15 cellular contexts compared by ENCODE assay signal in the genomic region with DNA sequence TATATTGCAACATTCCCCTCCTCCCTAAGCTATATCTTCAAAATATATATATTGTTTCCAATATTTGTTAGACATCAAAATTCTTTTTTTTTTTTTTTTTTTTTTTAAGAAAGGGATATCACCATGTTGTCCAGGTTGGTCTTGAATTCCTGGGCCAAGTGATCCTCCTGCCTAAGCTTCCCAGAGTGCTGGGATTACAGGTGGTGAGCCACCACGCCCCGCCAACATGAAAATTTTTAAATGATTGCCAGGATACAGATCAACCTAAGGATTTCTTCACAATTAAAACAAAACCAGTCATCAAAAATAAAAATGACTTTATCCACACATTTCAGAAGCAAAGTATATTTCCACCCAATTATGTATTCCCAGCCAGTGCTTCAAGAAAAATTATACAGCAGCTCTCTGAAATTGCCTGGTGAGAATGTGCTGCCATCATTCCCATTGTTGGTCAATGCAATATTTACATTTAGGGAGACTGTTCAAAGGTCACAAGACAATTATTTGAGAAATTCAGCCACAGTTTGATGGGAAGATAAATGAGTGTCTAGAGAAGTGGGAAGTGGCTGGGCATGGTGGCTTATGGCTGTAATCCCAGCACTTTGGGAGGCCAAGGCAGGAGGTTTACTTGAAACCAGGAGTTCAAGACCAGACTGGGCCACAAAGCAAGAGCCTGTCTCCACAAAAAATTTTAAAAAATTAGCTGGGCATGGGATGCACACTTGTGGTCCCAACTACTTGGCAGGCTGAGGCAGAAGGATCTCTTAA.
A peak's percentile ranks its signal among the peaks of the same experiment; 100 is the strongest.
DNase-seq lines count a peak whose midpoint lies in the region; ATAC-seq and TF ChIP-seq lines count a peak whose summit lies in the region.
"Had no signal": no experiment of that assay in that cellular context is flagged by ENCODE, and none has a peak within 500 bp of the region (broad histone marks: within the 10 kb centered on the region; RNA-seq: fewer than 3 reads in every experiment).

No MANE protein-coding gene starts in this region.

- no peaks in the 10 kb centered on the region for H3K9me3 ChIP-seq in left lung
- H3K9me3 ChIP-seq: prostate gland had no signal

- H3K27ac Mint-ChIP-seq in activated CD4-positive, alpha-beta T cell treated with anti-CD3 and anti-CD28 coated beads, Interleukin-2, amount 10 ng/mL, durations not matched to agents 7 days and 5 days, result peak overlapping the region; percentile 72
- H3K27ac Mint-ChIP-seq in activated naive CD8-positive, alpha-beta T cell treated with anti-CD3 and anti-CD28 coated beads, Interleukin-2, amount 10 ng/mL, durations not matched to agents 7 days and 5 days, result peak overlapping the region; percentile 86
- peak overlapping the region; percentile 53 to 89 for H3K27ac Mint-ChIP-seq in natural killer cell treated with Interleukin-12 subunit alpha and Interleukin-12 subunit beta and Interleukin-15 and Interleukin-18, amount 100 ng/mL, for 72 hours

- DNase-seq in activated CD4-positive, alpha-beta T cell treated with anti-CD3 and anti-CD28 coated beads, Interleukin-2, amount 10 ng/mL, durations not matched to agents 7 days and 5 days, result no peak
- no peak for DNase-seq in activated CD4-positive, alpha-beta T cell treated with anti-CD3 and anti-CD28 coated beads, Interleukin-2, amount 50 U/mL, for 1 hour
- peak; percentile 32 for DNase-seq in NCI-H69 (lab: John Stamatoyannopoulos, UW)
- no peak for DNase-seq in activated naive CD8-positive, alpha-beta T cell treated with anti-CD3 and anti-CD28 coated beads, Interleukin-2, amount 10 ng/mL, durations not matched to agents 7 days and 5 days
- DNase-seq in natural killer cell treated with Interleukin-12 subunit alpha and Interleukin-12 subunit beta and Interleukin-15 and Interleukin-18, amount 100 ng/mL, for 72 hours (ENCODE audit: low spot score), result no peak
- no peak for DNase-seq in caudate nucleus (lab: John Stamatoyannopoulos, UW)
- no peak for DNase-seq in left lung
- DNase-seq in GM13976 (ENCODE audit: low spot score), result no peak
- DNase-seq: ACHN; activated effector memory CD4-positive, alpha-beta T cell treated with Interleukin-2 at 50 U/mL for 16 hours; DMS 273 treated with DMSO at 0.1 percent for 48 hours; NCI-H1105 treated with DMSO at 0.1 percent for 48 hours had no signal

- peak overlapping the region; percentile 44 for H3K4me3 Mint-ChIP-seq in activated CD4-positive, alpha-beta T cell treated with anti-CD3 and anti-CD28 coated beads, Interleukin-2, amount 10 ng/mL, durations not matched to agents 7 days and 5 days
- peak overlapping the region; percentile 82 for H3K4me3 Mint-ChIP-seq in activated naive CD8-positive, alpha-beta T cell treated with anti-CD3 and anti-CD28 coated beads, Interleukin-2, amount 10 ng/mL, durations not matched to agents 7 days and 5 days
- H3K4me3 Mint-ChIP-seq in natural killer cell treated with Interleukin-12 subunit alpha and Interleukin-12 subunit beta and Interleukin-15 and Interleukin-18, amount 100 ng/mL, for 72 hours, result peak overlapping the region; percentile 56

- H3K4me3 ChIP-seq in left lung, result no peak overlapping the region
- H3K4me3 ChIP-seq: GM12878, prostate gland had no signal

- no peaks in the 10 kb centered on the region for H3K27me3 ChIP-seq in left lung

- in situ Hi-C loops in GM13976 (cut with MboI; ENCODE audit: low sequenced_read_pairs, unreplicated experiment), result no loop called here

- H3K27ac ChIP-seq in caudate nucleus (ENCODE audit: low read depth, low read length) (no peak overlapping the region), left lung (no peak overlapping the region)
- H3K27ac ChIP-seq: prostate gland had no signal

- ATAC-seq in activated naive CD8-positive, alpha-beta T cell treated with anti-CD3 and anti-CD28 coated beads, Interleukin-2, amount 10 ng/mL, durations not matched to agents 7 days and 5 days (ENCODE audit: low read depth), result no peak
- ATAC-seq in natural killer cell treated with Interleukin-12 subunit alpha and Interleukin-12 subunit beta and Interleukin-15 and Interleukin-18, amount 100 ng/mL, for 72 hours, result no peak
- no peak for ATAC-seq in left lung
- ATAC-seq: GM12878, Right ventricle myocardium inferior had no signal

- H3K9me3 Mint-ChIP-seq in activated CD4-positive, alpha-beta T cell treated with anti-CD3 and anti-CD28 coated beads, Interleukin-2, amount 10 ng/mL, durations not matched to agents 7 days and 5 days, result no peaks in the 10 kb centered on the region
- no peaks in the 10 kb centered on the region for H3K9me3 Mint-ChIP-seq in activated naive CD8-positive, alpha-beta T cell treated with anti-CD3 and anti-CD28 coated beads, Interleukin-2, amount 10 ng/mL, durations not matched to agents 7 days and 5 days
- no peaks in the 10 kb centered on the region for H3K9me3 Mint-ChIP-seq in natural killer cell treated with Interleukin-12 subunit alpha and Interleukin-12 subunit beta and Interleukin-15 and Interleukin-18, amount 100 ng/mL, for 72 hours

- no peak for TF ChIP-seq CTCF in left lung (IDR thresholded peaks at IDR 0.05)
- no peak for TF ChIP-seq CTCF in GM13976 (IDR thresholded peaks at IDR 0.05; ENCODE audit: borderline replicate concordance, control extremely low read depth, extremely low read depth, insufficient read depth, missing control alignments)

- CTCF ChIA-PET in activated CD4-positive, alpha-beta T cell treated with anti-CD3 and anti-CD28 coated beads, Interleukin-2, amount 10 ng/mL, durations not matched to agents 7 days and 5 days (lab: Charles Lee), result interaction anchor here (0.6 to 1.1 kb wide), 2 partner anchors 12 to 172 kb away, joined by 3 to 4 read pairs; no protein-coding TSS in a partner anchor

- no peaks in the 10 kb centered on the region for H3K36me3 ChIP-seq in left lung
- H3K36me3 ChIP-seq: prostate gland had no signal

- H3K4me1 Mint-ChIP-seq in activated CD4-positive, alpha-beta T cell treated with anti-CD3 and anti-CD28 coated beads, Interleukin-2, amount 10 ng/mL, durations not matched to agents 7 days and 5 days, result peaks cover 67% of the 10 kb centered on the region
- peaks cover 49% of the 10 kb centered on the region for H3K4me1 Mint-ChIP-seq in activated naive CD8-positive, alpha-beta T cell treated with anti-CD3 and anti-CD28 coated beads, Interleukin-2, amount 10 ng/mL, durations not matched to agents 7 days and 5 days
- peaks cover 53 to 72% of the 10 kb centered on the region in 2 donors for H3K4me1 Mint-ChIP-seq in natural killer cell treated with Interleukin-12 subunit alpha and Interleukin-12 subunit beta and Interleukin-15 and Interleukin-18, amount 100 ng/mL, for 72 hours (ENCODE audit: low read depth in 2 of 2)

- intact Hi-C loops in left lung (cut with DNase I), result no loop called here

- H3K36me3 Mint-ChIP-seq in activated CD4-positive, alpha-beta T cell treated with anti-CD3 and anti-CD28 coated beads, Interleukin-2, amount 10 ng/mL, durations not matched to agents 7 days and 5 days (ENCODE audit: low read depth), result peaks cover 75% of the 10 kb centered on the region
- H3K36me3 Mint-ChIP-seq in activated naive CD8-positive, alpha-beta T cell treated with anti-CD3 and anti-CD28 coated beads, Interleukin-2, amount 10 ng/mL, durations not matched to agents 7 days and 5 days, result peaks cover 72% of the 10 kb centered on the region
- peaks cover 28% of the 10 kb centered on the region for H3K36me3 Mint-ChIP-seq in natural killer cell treated with Interleukin-12 subunit alpha and Interleukin-12 subunit beta and Interleukin-15 and Interleukin-18, amount 100 ng/mL, for 72 hours

- H3K27me3 Mint-ChIP-seq in activated CD4-positive, alpha-beta T cell treated with anti-CD3 and anti-CD28 coated beads, Interleukin-2, amount 10 ng/mL, durations not matched to agents 7 days and 5 days, result no peaks in the 10 kb centered on the region
- peaks cover 1% of the 10 kb centered on the region for H3K27me3 Mint-ChIP-seq in activated naive CD8-positive, alpha-beta T cell treated with anti-CD3 and anti-CD28 coated beads, Interleukin-2, amount 10 ng/mL, durations not matched to agents 7 days and 5 days
- no peaks in the 10 kb centered on the region for H3K27me3 Mint-ChIP-seq in natural killer cell treated with Interleukin-12 subunit alpha and Interleukin-12 subunit beta and Interleukin-15 and Interleukin-18, amount 100 ng/mL, for 72 hours

- POLR2A ChIA-PET in activated CD4-positive, alpha-beta T cell treated with anti-CD3 and anti-CD28 coated beads, Interleukin-2, amount 10 ng/mL, durations not matched to agents 7 days and 5 days (lab: Charles Lee), result no interaction called here
- POLR2A ChIA-PET in activated naive CD8-positive, alpha-beta T cell treated with anti-CD3 and anti-CD28 coated beads, Interleukin-2, amount 10 ng/mL, durations not matched to agents 7 days and 5 days (lab: Charles Lee), result interaction anchor here (0.6 to 8.2 kb wide), 7 partner anchors 8 to 955 kb away, joined by 3 to 238 read pairs (median 5); partner anchors contain the start of genes AMIGO2 and PCED1B

- peaks cover 4 to 33% of the 10 kb centered on the region in 2 donors for H3K4me1 ChIP-seq in left lung
- H3K4me1 ChIP-seq: prostate gland had no signal
